19 cellular contexts compared by ENCODE assay signal in the genomic region with DNA sequence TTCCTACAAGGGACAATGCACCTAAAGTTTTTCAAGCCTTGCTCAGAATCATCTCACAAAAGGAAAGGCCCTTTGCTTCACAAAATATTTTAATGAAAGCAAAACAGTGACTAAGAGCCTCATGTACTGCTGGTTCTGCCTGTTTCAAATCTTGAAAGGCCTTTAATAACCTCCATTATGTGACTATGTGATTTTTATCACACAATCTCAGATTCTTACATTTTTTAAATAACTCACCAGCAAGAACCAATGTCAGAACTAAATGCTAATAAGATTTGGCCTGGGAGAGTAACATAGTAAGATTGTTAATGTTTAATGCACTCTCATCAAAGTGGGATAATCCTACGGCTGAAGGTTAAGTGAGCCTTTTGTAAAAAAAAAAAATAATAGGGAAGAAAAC.
"Had no signal": no experiment of that assay in that cellular context is flagged by ENCODE, and none has a peak within 500 bp of the region (broad histone marks: within the 10 kb centered on the region; RNA-seq: fewer than 3 reads in every experiment).

No MANE protein-coding gene starts in this region.

- H3K36me3 ChIP-seq: heart left ventricle, neutrophil, suprapubic skin, thyroid gland, upper lobe of right lung, vagina had no signal

- H3K4me1 Mint-ChIP-seq: naive thymus-derived CD4-positive, alpha-beta T cell; stimulated activated effector memory CD8-positive, alpha-beta T cell treated with anti-CD3 and anti-CD28 coated beads, Interleukin-12 subunit alpha, Interleukin-12 subunit beta, amount 100 ng/mL, for 72 hours had no signal

- H3K4me3 ChIP-seq: heart left ventricle, smooth muscle cell, suprapubic skin, thyroid gland, upper lobe of right lung, vagina had no signal

- H3K36me3 Mint-ChIP-seq: stimulated activated effector memory CD8-positive, alpha-beta T cell treated with anti-CD3 and anti-CD28 coated beads, Interleukin-12 subunit alpha, Interleukin-12 subunit beta, amount 100 ng/mL, for 72 hours had no signal

- DNase-seq: cerebellar nuclear complex; foreskin melanocyte; heart left ventricle; hippocampal formation; left cardiac atrium; mesendoderm; naive thymus-derived CD4-positive, alpha-beta T cell; posterior cingulate gyrus; stimulated activated CD4-positive, alpha-beta T cell treated with anti-CD3 and anti-CD28 coated beads, Interleukin-4, amount 100 ng/mL, for 1 hour; stimulated activated CD8-positive, alpha-beta memory T cell treated with anti-CD3 and anti-CD28 coated beads, Interleukin-4, amount 100 ng/mL, for 48 hours; stimulated activated naive CD8-positive, alpha-beta T cell treated with anti-CD3 and anti-CD28 coated beads, Interleukin-15, Interleukin-2, amounts not matched to agents 100 U/mL and 50 U/mL, for 24 hours; thyroid gland; upper lobe of right lung had no signal

- H3K27me3 ChIP-seq: heart left ventricle, neutrophil, suprapubic skin, thyroid gland, upper lobe of right lung, vagina had no signal

- H3K27ac ChIP-seq: neutrophil, suprapubic skin, upper lobe of right lung, vagina had no signal

- H3K9me3 ChIP-seq: neutrophil, suprapubic skin, thyroid gland, vagina had no signal

- H3K27ac Mint-ChIP-seq: dendritic cell treated with granulocyte-macrophage colony-stimulating factor and Interleukin-4, amounts not matched to agents 40 ng/mL and 50 ng/mL, for 4 days; naive thymus-derived CD4-positive, alpha-beta T cell; stimulated activated effector memory CD8-positive, alpha-beta T cell treated with anti-CD3 and anti-CD28 coated beads, Interleukin-12 subunit alpha, Interleukin-12 subunit beta, amount 100 ng/mL, for 72 hours had no signal

- H3K4me3 Mint-ChIP-seq: dendritic cell treated with granulocyte-macrophage colony-stimulating factor and Interleukin-4, amounts not matched to agents 40 ng/mL and 50 ng/mL, for 4 days; naive thymus-derived CD4-positive, alpha-beta T cell; stimulated activated effector memory CD8-positive, alpha-beta T cell treated with anti-CD3 and anti-CD28 coated beads, Interleukin-12 subunit alpha, Interleukin-12 subunit beta, amount 100 ng/mL, for 72 hours had no signal

- ATAC-seq: heart left ventricle; left cardiac atrium; naive thymus-derived CD4-positive, alpha-beta T cell; stimulated activated effector memory CD8-positive, alpha-beta T cell treated with anti-CD3 and anti-CD28 coated beads, Interleukin-12 subunit alpha, Interleukin-12 subunit beta, amount 100 ng/mL, for 72 hours; stimulated activated naive CD8-positive, alpha-beta T cell treated with anti-CD3 and anti-CD28 coated beads, Interleukin-15, Interleukin-2, amounts not matched to agents 100 U/mL and 50 U/mL, for 24 hours; upper lobe of right lung had no signal

- H3K4me1 ChIP-seq: suprapubic skin, upper lobe of right lung, vagina had no signal
